ENCODE assay signal across 21 cellular contexts in genomic region chr1:219041141-219041540, GRCh38.
DNase-seq lines count a peak whose midpoint lies in the region; ATAC-seq, FAIRE-seq and TF ChIP-seq lines count a peak whose summit lies in the region.
"Had no signal": no experiment of that assay in that cellular context is flagged by ENCODE, and none has a peak within 500 bp of the region (broad histone marks: within the 10 kb centered on the region; RNA-seq: fewer than 3 reads in every experiment).

No MANE protein-coding gene starts in this region.

- no peak for TF ChIP-seq POLR2A in H54 (IDR thresholded peaks at IDR 0.05; ENCODE audit: low read depth, low read length)

- H3K4me1 ChIP-seq in SJSA1 (replicated peaks) (peaks cover 28% of the 10 kb centered on the region), PC-9 (replicated peaks; ENCODE audit: insufficient read depth) (no peaks in the 10 kb centered on the region)
- H3K4me1 ChIP-seq: left lung had no signal

- H3K9me2 ChIP-seq in PC-9 (ENCODE audit: insufficient read depth): no peaks in the 10 kb centered on the region; the same call in 1 of the 2 replicates

- no peak overlapping the region for H3K4me2 ChIP-seq in PC-9

- H3K4me3 Mint-ChIP-seq in immature natural killer cell: no peak overlapping the region
- H3K4me3 Mint-ChIP-seq: activated CD8-positive, alpha-beta memory T cell treated with anti-CD3 and anti-CD28 coated beads, Interleukin-2, amount 10 ng/mL, durations not matched to agents 7 days and 5 days; CD14-positive monocyte; natural killer cell; stimulated activated effector memory CD8-positive, alpha-beta T cell treated with anti-CD3 and anti-CD28 coated beads, Interleukin-12 subunit alpha, Interleukin-12 subunit beta, amount 100 ng/mL, for 72 hours had no signal

- H3K9me3 Mint-ChIP-seq in immature natural killer cell: peaks cover 0 to 30% (median 4%) of the 10 kb centered on the region in 6 donors
- H3K9me3 Mint-ChIP-seq: stimulated activated effector memory CD8-positive, alpha-beta T cell treated with anti-CD3 and anti-CD28 coated beads, Interleukin-12 subunit alpha, Interleukin-12 subunit beta, amount 100 ng/mL, for 72 hours had no signal

- intact Hi-C loops in PC-9 (cut with micrococcal nuclease; ENCODE audit: unreplicated experiment): no loop called here

- H4K20me1 ChIP-seq in PC-9 (ENCODE audit: insufficient read depth): no peaks in the 10 kb centered on the region

- H2AFZ ChIP-seq in PC-9: no peak overlapping the region

- H3K79me2 ChIP-seq in PC-9 (ENCODE audit: low read depth): no peaks in the 10 kb centered on the region

- POLR2A ChIA-PET in PC-9 (lab: Charles Lee; ENCODE audit: unreplicated experiment): no interaction called here

- BruUV-seq in PC-9 (replicated peaks; lab: Mats Ljungman, UMichigan): no TSS peak

- no peaks in the 10 kb centered on the region for H3F3A ChIP-seq in PC-9 (ENCODE audit: insufficient read depth, low read depth)

- peaks cover 0 to 2% (median 0%) of the 10 kb centered on the region in 3 donors for H3K27me3 Mint-ChIP-seq in immature natural killer cell (ENCODE audit: low read depth in 3 of 3)
- H3K27me3 Mint-ChIP-seq: activated CD8-positive, alpha-beta memory T cell treated with anti-CD3 and anti-CD28 coated beads, Interleukin-2, amount 10 ng/mL, durations not matched to agents 7 days and 5 days had no signal

- H3K36me3 Mint-ChIP-seq in immature natural killer cell: no peaks in the 10 kb centered on the region
- H3K36me3 Mint-ChIP-seq: activated CD8-positive, alpha-beta memory T cell treated with anti-CD3 and anti-CD28 coated beads, Interleukin-2, amount 10 ng/mL, durations not matched to agents 7 days and 5 days; CD14-positive monocyte; natural killer cell; stimulated activated effector memory CD8-positive, alpha-beta T cell treated with anti-CD3 and anti-CD28 coated beads, Interleukin-12 subunit alpha, Interleukin-12 subunit beta, amount 100 ng/mL, for 72 hours had no signal

- H3K4me1 Mint-ChIP-seq in immature natural killer cell: no peaks in the 10 kb centered on the region
- H3K4me1 Mint-ChIP-seq: activated CD8-positive, alpha-beta memory T cell treated with anti-CD3 and anti-CD28 coated beads, Interleukin-2, amount 10 ng/mL, durations not matched to agents 7 days and 5 days; CD14-positive monocyte; natural killer cell; stimulated activated effector memory CD8-positive, alpha-beta T cell treated with anti-CD3 and anti-CD28 coated beads, Interleukin-12 subunit alpha, Interleukin-12 subunit beta, amount 100 ng/mL, for 72 hours had no signal

- no peak overlapping the region for H3K27ac Mint-ChIP-seq in immature natural killer cell
- H3K27ac Mint-ChIP-seq: activated CD8-positive, alpha-beta memory T cell treated with anti-CD3 and anti-CD28 coated beads, Interleukin-2, amount 10 ng/mL, durations not matched to agents 7 days and 5 days; CD14-positive monocyte; natural killer cell; stimulated activated effector memory CD8-positive, alpha-beta T cell treated with anti-CD3 and anti-CD28 coated beads, Interleukin-12 subunit alpha, Interleukin-12 subunit beta, amount 100 ng/mL, for 72 hours had no signal

- H3K36me3 ChIP-seq in SJSA1 (no peaks in the 10 kb centered on the region; the same call in 1 of the 2 replicates), PC-9 (ENCODE audit: low read depth) (no peaks in the 10 kb centered on the region)
- H3K36me3 ChIP-seq: left lung, upper lobe of left lung had no signal

- H3K27ac ChIP-seq in SJSA1 (peak overlapping the region; percentile 89), PC-9 (no peak overlapping the region)
- H3K27ac ChIP-seq: left lung, upper lobe of left lung had no signal

- FAIRE-seq in H54 (lab: Jason Lieb, UNC): peak; percentile 58

- no peaks in the 10 kb centered on the region for H3K27me3 ChIP-seq in SJSA1 (replicated peaks)
- no peaks in the 10 kb centered on the region for H3K27me3 ChIP-seq in PC-9 (ENCODE audit: insufficient read depth, low read depth)
- H3K27me3 ChIP-seq: left lung, upper lobe of left lung had no signal

- TF ChIP-seq CTCF in fibroblast of mammary gland (conservative IDR thresholded peaks at IDR 0.05; ENCODE audit: control insufficient read depth, insufficient read depth, low read depth, low read length) (no peak), retinal pigment epithelial cell (conservative IDR thresholded peaks at IDR 0.05; ENCODE audit: low read depth, low read length) (no peak), PC-9 (conservative IDR thresholded peaks at IDR 0.05) (no peak)

- H3K4me3 ChIP-seq in SJSA1: no peak overlapping the region
- H3K4me3 ChIP-seq in fibroblast of mammary gland (ENCODE audit: control insufficient read depth, low read depth, low read length): no peak overlapping the region
- no peak overlapping the region for H3K4me3 ChIP-seq in retinal pigment epithelial cell (ENCODE audit: low read length)
- no peak overlapping the region for H3K4me3 ChIP-seq in PC-9
- H3K4me3 ChIP-seq: left lung, upper lobe of left lung had no signal

- ATAC-seq in GM19023 (IDR thresholded peaks at IDR 0.05; ENCODE audit: unreplicated experiment): no peak
- ATAC-seq: activated CD8-positive, alpha-beta memory T cell treated with anti-CD3 and anti-CD28 coated beads, Interleukin-2, amount 10 ng/mL, durations not matched to agents 7 days and 5 days; left lung; natural killer cell; stimulated activated effector memory CD8-positive, alpha-beta T cell treated with anti-CD3 and anti-CD28 coated beads, Interleukin-12 subunit alpha, Interleukin-12 subunit beta, amount 100 ng/mL, for 72 hours had no signal

- no peaks in the 10 kb centered on the region for H3K9me3 ChIP-seq in SJSA1 (replicated peaks)
- H3K9me3 ChIP-seq in PC-9 (ENCODE audit: insufficient read depth, low read depth): peaks cover 17% of the 10 kb centered on the region; the same call in 1 of the 2 replicates
- H3K9me3 ChIP-seq: upper lobe of left lung had no signal

- DNase-seq in H54 (ENCODE audit: insufficient read length, low spot score) (no peak), SJSA1 (ENCODE audit: low read depth in 1 of 2, low spot score in 2 of 2) (peak; percentile 80 to 87), fibroblast of mammary gland (ENCODE audit: low read depth) (peak; percentile 84), retinal pigment epithelial cell (ENCODE audit: low read depth) (peak; percentile 32), DMS114 treated with DMSO at 0.1 percent for 48 hours (lab: John Stamatoyannopoulos, UW; ENCODE audit: unreplicated experiment) (no peak), PC-9 (no peak), immature natural killer cell (no peak)
- DNase-seq: activated CD4-positive, CD25-positive, alpha-beta regulatory T cell; activated CD8-positive, alpha-beta memory T cell treated with anti-CD3 and anti-CD28 coated beads, Interleukin-2, amount 10 ng/mL, durations not matched to agents 7 days and 5 days; activated naive CD4-positive, alpha-beta T cell treated with Interleukin-2 at 50 U/mL for 16 hours; cerebellar nuclear complex; hippocampal formation; left lung; natural killer cell; NCI-H187 treated with DMSO at 0.1 percent for 48 hours; NCI-H524 treated with DMSO at 0.1 percent for 48 hours; right cardiac atrium; upper lobe of left lung had no signal

- CTCF ChIA-PET in PC-9 (lab: Charles Lee): no interaction called here

Comparison
In these comparisons a context has a peak if more than half of its experiments do, and no peak if none do; other contexts are left out.
1. DNase-seq: peak in SJSA1 (2 of 2), fibroblast of mammary gland (single experiment) and retinal pigment epithelial cell (single experiment); none in H54 (single experiment), DMS114 treated with DMSO at 0.1 percent for 48 hours (single experiment), PC-9 (0 of 2) and immature natural killer cell (0 of 3).